ENCODE assay signal across 8 cellular contexts in genomic region chr6:132401120-132401940, GRCh38. TPM values are rescaled to one million over a fixed set of nuclear protein-coding genes. Genes with fewer than 3 reads are reported as not detected.
DNase-seq lines count a peak whose midpoint lies in the region; ATAC-seq and TF ChIP-seq lines count a peak whose summit lies in the region.

TSS of gene MOXD1 (minus strand) at chr6:132401475. CDS start at chr6:132401426, 49 bp downstream.

- peaks cover 38% of the 10 kb centered on the region for H3K4me1 Mint-ChIP-seq in stimulated activated memory B cell treated with anti-CD40 and anti-IgM and Interleukin-4, amounts not matched to agents 10 μg/mL and 1 μg/mL and 100 μg/mL, for 72 hours

- H2AFZ ChIP-seq in mammary epithelial cell (ENCODE audit: low read depth, low read length): peak within 1 kb of the TSS; percentile 97

- H3K4me3 Mint-ChIP-seq in stimulated activated memory B cell treated with anti-CD40 and anti-IgM and Interleukin-4, amounts not matched to agents 10 μg/mL and 1 μg/mL and 100 μg/mL, for 72 hours: peak within 1 kb of the TSS; percentile 90

- no peaks in the 10 kb centered on the region for H3K36me3 ChIP-seq in mammary epithelial cell (ENCODE audit: insufficient read depth, low read length)
- no peaks in the 10 kb centered on the region for H3K36me3 ChIP-seq in kidney epithelial cell (ENCODE audit: control insufficient read depth, insufficient read depth, low read length)

- no peaks in the 10 kb centered on the region for H3K79me2 ChIP-seq in mammary epithelial cell (ENCODE audit: insufficient read depth, low read length)

- H4K20me1 ChIP-seq in mammary epithelial cell (ENCODE audit: insufficient read depth, low read length): no peaks in the 10 kb centered on the region

- peaks cover 43% of the 10 kb centered on the region for H3K27me3 Mint-ChIP-seq in stimulated activated memory B cell treated with anti-CD40 and anti-IgM and Interleukin-4, amounts not matched to agents 10 μg/mL and 1 μg/mL and 100 μg/mL, for 72 hours

- H3K9me3 ChIP-seq in mammary epithelial cell (replicated peaks; ENCODE audit: insufficient read depth, low read length): no peaks in the 10 kb centered on the region

- peaks cover 9% of the 10 kb centered on the region for H3K4me1 ChIP-seq in mammary epithelial cell (ENCODE audit: insufficient read depth, low read length)

- no TSS peak for BruUV-seq in mammary epithelial cell (replicated peaks; lab: Mats Ljungman, UMichigan)

- in situ Hi-C loops in mammary epithelial cell (cut with MboI; ENCODE audit: low sequenced_read_pairs in 2 of 2): no loop called here

- intact Hi-C loops in mammary epithelial cell (cut with micrococcal nuclease): loop anchor here (2.0 kb wide), 1 partner anchor 101 kb away; no protein-coding TSS in a partner anchor

- dilution Hi-C loops in mammary epithelial cell (cut with HindIII; ENCODE audit: low sequenced_read_pairs): no loop called here

- TF ChIP-seq CTCF in LNCaP clone FGC (IDR thresholded peaks at IDR 0.05; ENCODE audit: control insufficient read depth, extremely low read depth, insufficient read depth) (no peak), mammary epithelial cell (conservative IDR thresholded peaks at IDR 0.05 in 1 of 2, IDR thresholded peaks at IDR 0.05 in 1 of 2; ENCODE audit: extremely low read depth in 1 of 2, insufficient read depth in 1 of 2, low read depth in 1 of 2, low read length in 2 of 2) (no peak), kidney epithelial cell (IDR thresholded peaks at IDR 0.05; ENCODE audit: insufficient read depth, low read length, poor library complexity, severe bottlenecking) (no peak)

- no peaks in the 10 kb centered on the region for H3K36me3 Mint-ChIP-seq in stimulated activated memory B cell treated with anti-CD40 and anti-IgM and Interleukin-4, amounts not matched to agents 10 μg/mL and 1 μg/mL and 100 μg/mL, for 72 hours

- peak within 1 kb of the TSS; percentile 28 for H3K9ac ChIP-seq in mammary epithelial cell (ENCODE audit: insufficient read depth, low read length)

- no peak within 1 kb of the TSS for H3K27ac Mint-ChIP-seq in stimulated activated memory B cell treated with anti-CD40 and anti-IgM and Interleukin-4, amounts not matched to agents 10 μg/mL and 1 μg/mL and 100 μg/mL, for 72 hours

- DNase-seq in GM04504 (ENCODE audit: low read depth) (peak; percentile 51), LNCaP clone FGC (ENCODE audit: low read depth) (no peak), mammary epithelial cell (peak; percentile 35), kidney epithelial cell (ENCODE audit: low read depth) (no peak), NOMO-1 (lab: John Stamatoyannopoulos, UW; ENCODE audit: unreplicated experiment in 2 of 2) (no peak), inferior parietal cortex (ENCODE audit: extremely low spot score) (no peak)

- CTCF ChIA-PET in mammary epithelial cell (lab: Charles Lee; ENCODE audit: low non-redundant PET): no interaction called here

- 8% methylated on average over 11 of the region's 85 CpGs for WGBS in mammary epithelial cell (ENCODE audit: low coverage, missing lambda C conversion rate)

- peak within 1 kb of the TSS; percentile 100 for H3K4me2 ChIP-seq in mammary epithelial cell (ENCODE audit: insufficient read depth, low read depth, low read length)

- H3K27me3 ChIP-seq in mammary epithelial cell (ENCODE audit: insufficient read depth, low read length) (peaks cover 2% of the 10 kb centered on the region), kidney epithelial cell (ENCODE audit: control insufficient read depth, insufficient read depth, low read length) (no peaks in the 10 kb centered on the region)

- H3K27ac ChIP-seq in mammary epithelial cell (ENCODE audit: insufficient read depth, low read depth, low read length): no peak within 1 kb of the TSS

- ATAC-seq in GM21723 (IDR thresholded peaks at IDR 0.05; ENCODE audit: unreplicated experiment): peak; percentile 55
- peak; percentile 85 for ATAC-seq in stimulated activated memory B cell treated with anti-CD40 and anti-IgM and Interleukin-4, amounts not matched to agents 10 μg/mL and 1 μg/mL and 100 μg/mL, for 72 hours

- H3K4me3 ChIP-seq in LNCaP clone FGC (ENCODE audit: low read depth, low read length) (peak within 1 kb of the TSS; percentile 39), mammary epithelial cell (replicated peaks in 1 of 3; ENCODE audit: insufficient read depth in 1 of 3, low read depth in 2 of 3, low read length in 3 of 3) (peak within 1 kb of the TSS; percentile 68 to 92 (median 88)), kidney epithelial cell (ENCODE audit: low read depth, low read length) (peak within 1 kb of the TSS; percentile 98)

- H3K9me3 Mint-ChIP-seq in stimulated activated memory B cell treated with anti-CD40 and anti-IgM and Interleukin-4, amounts not matched to agents 10 μg/mL and 1 μg/mL and 100 μg/mL, for 72 hours: peaks cover under 1% of the 10 kb centered on the region

RNA-seq across cellular contexts. Expression of gene MOXD1, which starts in this region (rescaled TPM):
- total RNA-seq in mammary epithelial cell: 10 to 100 TPM in 1 of 2 donors, 1 to 10 TPM in 1; 3.6 to 14.0 TPM
- 2.8 TPM for polyA plus RNA-seq in mammary epithelial cell
- polyA minus RNA-seq in mammary epithelial cell: not detected
- 20.3 and 22.6 TPM in 2 replicates for total RNA-seq in kidney epithelial cell

Comparison
In these comparisons a context has a peak if more than half of its experiments do, and no peak if none do; other contexts are left out.
1. DNase-seq: peak in GM04504 (single experiment) and mammary epithelial cell (single experiment); none in LNCaP clone FGC (single experiment), kidney epithelial cell (single experiment), NOMO-1 (0 of 2) and inferior parietal cortex (single experiment).
2. H3K4me3 ChIP-seq: peak in every context shown above with its lines; median percentile 98 in kidney epithelial cell; 88 in mammary epithelial cell; 39 in LNCaP clone FGC.